In genomic region chr11:77471520-77472234, GRCh38 we compare ENCODE assay signal across 9 cellular contexts. TPM values are rescaled to one million over a fixed set of nuclear protein-coding genes. Genes with fewer than 3 reads are reported as not detected.
DNase-seq lines count a peak whose midpoint lies in the region; ATAC-seq, FAIRE-seq and TF ChIP-seq lines count a peak whose summit lies in the region.
"Had no signal": no experiment of that assay in that cellular context is flagged by ENCODE, and none has a peak within 500 bp of the region (broad histone marks: within the 10 kb centered on the region; RNA-seq: fewer than 3 reads in every experiment).

No MANE protein-coding gene starts in this region.

- peak overlapping the region; percentile 81 for H2BK5ac ChIP-seq in H1 (ENCODE audit: low read depth, low read length)

- H4K8ac ChIP-seq in H1 (ENCODE audit: extremely low read depth, insufficient read depth, low read length): no peak overlapping the region

- H3K4me2 ChIP-seq in H1 (ENCODE audit: insufficient read depth in 1 of 2, low read depth in 2 of 2, low read length in 2 of 2): peak overlapping the region; percentile 64 to 78

- H3K56ac ChIP-seq in H1 (replicated peaks; ENCODE audit: insufficient read length, low read depth, low read length): no peak overlapping the region

- in situ Hi-C loops in gastrocnemius medialis (cut with MboI; ENCODE audit: low sequenced_read_pairs in 4 of 4): no loop called here

- H3K27ac ChIP-seq in H1 (ENCODE audit: low read depth, low read length) (peak overlapping the region; percentile 20; the same call in 1 of the 2 replicates), gastrocnemius medialis (peak overlapping the region; percentile 79 to 92 (median 88)), left lung (no peak overlapping the region)

- WGBS in H1 (ENCODE audit: extremely low coverage in 1 of 2, insufficient coverage in 1 of 2, insufficient read length in 1 of 2, insufficient replicate concordance in 2 of 2, low coverage in 1 of 2, low lambda C conversion rate in 2 of 2, missing lambda C conversion rate in 1 of 2), 2 experiments: 32% methylated on average over 3 of the region's 3 CpGs; no CpG with 5 or more reads in 1 of the 2 experiments

- H3K4me1 ChIP-seq in H1 (replicated peaks in 1 of 4; ENCODE audit: control insufficient read depth in 3 of 4, insufficient read depth in 4 of 4, low read length in 3 of 4): peaks cover 11 to 35% (median 14%) of the 10 kb centered on the region in 4 experiments; a peak in 6 of 7 replicates
- H3K4me1 ChIP-seq in gastrocnemius medialis: peaks cover 0 to 37% of the 10 kb centered on the region in 2 donors
- peaks cover 0 to 17% of the 10 kb centered on the region in 2 donors for H3K4me1 ChIP-seq in left lung

- TF ChIP-seq POLR2A in H1 (IDR thresholded peaks at IDR 0.05; ENCODE audit: control extremely low read depth in 1 of 2, low read depth in 2 of 2, low read length in 2 of 2) (no peak), gastrocnemius medialis (IDR thresholded peaks at IDR 0.05) (no peak)

- FAIRE-seq in H1 (lab: Jason Lieb, UNC): no peak

- H2BK20ac ChIP-seq in H1 (ENCODE audit: low read length): peak overlapping the region; percentile 68; the same call in 1 of the 2 replicates

- peak overlapping the region; percentile 46 for H3K4ac ChIP-seq in H1 (replicated peaks; ENCODE audit: insufficient read length, low read depth, low read length)

- POLR2A ChIA-PET in H1 (lab: Charles Lee; ENCODE audit: partially characterized antibody): interaction anchor here (0.8 to 3.1 kb wide), 18 partner anchors 8 to 273 kb away, joined by 3 to 21 read pairs (median 4); no protein-coding TSS in a partner anchor

- no peak overlapping the region; the same call in 1 of the 2 replicates for H2AK5ac ChIP-seq in H1 (ENCODE audit: low read depth, low read length)

- H3K27me3 ChIP-seq in H1 (replicated peaks in 1 of 4; ENCODE audit: control insufficient read depth in 3 of 4, extremely low read depth in 1 of 4, insufficient read depth in 3 of 4, low read length in 3 of 4) (no peaks in the 10 kb centered on the region), gastrocnemius medialis (no peaks in the 10 kb centered on the region), left lung (peaks cover 0 to 27% of the 10 kb centered on the region in 2 donors)

- no peak overlapping the region for H2AFZ ChIP-seq in H1 (ENCODE audit: low read length)

- DNase-seq in AG09309 (ENCODE audit: low read depth) (no peak), OCI-M1 (lab: John Stamatoyannopoulos, UW) (peak; percentile 82), H1 (ENCODE audit: low read depth in 1 of 2, low spot score in 2 of 2) (no peak), gastrocnemius medialis (no peak), left lung (no peak), GM19238 (ENCODE audit: insufficient read length, low spot score) (no peak)

- intact Hi-C loops in gastrocnemius medialis (cut with DNase I; ENCODE audit: low total_unique reads): loop anchor here (10.0 kb wide), 1 partner anchor 347 kb away; the partner anchor contains the start of gene MYO7A
- intact Hi-C loops in left lung (cut with DNase I): no loop called here

- H2BK15ac ChIP-seq in H1 (ENCODE audit: low read length): 0 out of 2 replicates have a peak overlapping the region, but pooled peaks have one; percentile 14

- H4K91ac ChIP-seq in H1 (replicated peaks; ENCODE audit: insufficient read length, low read length): peak overlapping the region; percentile 81

- H4K20me1 ChIP-seq in H1 (replicated peaks in 1 of 2; ENCODE audit: control insufficient read depth in 1 of 2, insufficient read depth in 2 of 2, low read length in 2 of 2): no peaks in the 10 kb centered on the region

- H3K36me3 ChIP-seq in H1 (ENCODE audit: control insufficient read depth in 2 of 4, insufficient read depth in 4 of 4, low read length in 3 of 4): no peaks in the 10 kb centered on the region
- H3K36me3 ChIP-seq in gastrocnemius medialis: no peaks in the 10 kb centered on the region
- H3K36me3 ChIP-seq in left lung: no peaks in the 10 kb centered on the region
- H3K36me3 ChIP-seq: HAP-1 had no signal

- H2BK120ac ChIP-seq in H1 (replicated peaks; ENCODE audit: low read depth, low read length): peak overlapping the region; percentile 6

- no peak overlapping the region; a peak in 1 of 7 replicates for H3K9ac ChIP-seq in H1 (replicated peaks in 1 of 4; ENCODE audit: extremely low read depth in 1 of 4, low read depth in 3 of 4, low read length in 3 of 4)

- peak; percentile 24 to 35; a peak in 2 of 4 replicates for TF ChIP-seq RAD21 in H1 (IDR thresholded peaks at IDR 0.05 in 1 of 2, conservative IDR thresholded peaks at IDR 0.05 in 1 of 2; ENCODE audit: low read depth in 2 of 2, low read length in 2 of 2)

- no peak overlapping the region for H3K14ac ChIP-seq in H1 (ENCODE audit: insufficient read length)

- no peak overlapping the region for H3K4me3 ChIP-seq in AG09309 (ENCODE audit: control insufficient read depth, low read depth, low read length)
- no peak overlapping the region for H3K4me3 ChIP-seq in GM12875 (ENCODE audit: low read depth, low read length)
- peak overlapping the region in 2 of 4 experiments; percentile 83 to 86; a peak in 5 of 8 replicates for H3K4me3 ChIP-seq in H1 (ENCODE audit: extremely low read depth in 1 of 4, insufficient read depth in 2 of 4, low read depth in 3 of 4, low read length in 4 of 4)
- no peak overlapping the region for H3K4me3 ChIP-seq in gastrocnemius medialis
- H3K4me3 ChIP-seq in left lung: no peak overlapping the region
- H3K4me3 ChIP-seq: HAP-1 had no signal

- TF ChIP-seq CTCF in AG09309 (IDR thresholded peaks at IDR 0.05; ENCODE audit: control insufficient read depth, insufficient read depth, low read depth, low read length, missing control alignments) (peak; percentile 10), GM12875 (IDR thresholded peaks at IDR 0.05; ENCODE audit: borderline replicate concordance, insufficient read depth, low read depth, low read length) (peak; percentile 27; the same call in 1 of the 2 replicates), H1 (IDR thresholded peaks at IDR 0.05; ENCODE audit: control extremely low read depth in 1 of 3, insufficient read depth in 1 of 3, low read depth in 1 of 3, low read length in 3 of 3) (peak in 1 of 3 experiments; percentile 19; a peak in 2 of 4 replicates), gastrocnemius medialis (IDR thresholded peaks at IDR 0.05 in 4 of 5, conservative IDR thresholded peaks at IDR 0.05 in 1 of 5) (no peak), left lung (IDR thresholded peaks at IDR 0.05) (no peak)

- no peaks in the 10 kb centered on the region for H3K79me1 ChIP-seq in H1 (ENCODE audit: low read depth, low read length)

- H3K18ac ChIP-seq in H1 (ENCODE audit: extremely low read depth, low read length): peak overlapping the region; percentile 73; the same call in 1 of the 2 replicates

- H2BK12ac ChIP-seq in H1 (ENCODE audit: low read depth, low read length): peak overlapping the region; percentile 84

- H3K9me3 ChIP-seq in H1 (ENCODE audit: insufficient read depth in 2 of 2, low read depth in 1 of 2, low read length in 1 of 2): no peaks in the 10 kb centered on the region
- no peaks in the 10 kb centered on the region for H3K9me3 ChIP-seq in gastrocnemius medialis
- H3K9me3 ChIP-seq in left lung: no peaks in the 10 kb centered on the region
- H3K9me3 ChIP-seq: HAP-1 had no signal

- CTCF ChIA-PET in H1 (lab: Charles Lee; ENCODE audit: partially characterized antibody): interaction anchor here (0.6 to 3.1 kb wide), 38 partner anchors 9 to 570 kb away, joined by 3 to 22 read pairs (median 4); no protein-coding TSS in a partner anchor

- peaks cover 3% of the 10 kb centered on the region; the same call in 1 of the 2 replicates for H3K23me2 ChIP-seq in H1 (ENCODE audit: low read depth, low read length)

- ATAC-seq in gastrocnemius medialis (no peak), left lung (no peak), HG03460 (IDR thresholded peaks at IDR 0.05; ENCODE audit: unreplicated experiment) (no peak)

- no peak overlapping the region for H3K23ac ChIP-seq in H1 (ENCODE audit: insufficient read length)

- peaks cover 7 to 49% of the 10 kb centered on the region in 2 experiments for H3K79me2 ChIP-seq in H1 (ENCODE audit: control insufficient read depth in 1 of 2, insufficient read depth in 2 of 2, low read length in 2 of 2)

- no peak for TF ChIP-seq EP300 in H1 (IDR thresholded peaks at IDR 0.05; ENCODE audit: borderline replicate concordance in 1 of 2, low read depth in 2 of 2, low read length in 2 of 2)

- peak overlapping the region; percentile 3 for H4K5ac ChIP-seq in H1 (ENCODE audit: insufficient read length, low read depth, low read length)

TF ChIP-seq in H1, 55 proteins besides CTCF, POLR2A, EP300 and RAD21:
- no peak for TF ChIP-seq SP1 (IDR thresholded peaks at IDR 0.05; ENCODE audit: low read depth, low read length)
- no peak for TF ChIP-seq POLR2AphosphoS5 (IDR thresholded peaks at IDR 0.05; ENCODE audit: low read depth, low read length)
- TF ChIP-seq PHF8 (conservative IDR thresholded peaks at IDR 0.05; ENCODE audit: low read depth, low read length): no peak
- no peak for TF ChIP-seq SIN3A (conservative IDR thresholded peaks at IDR 0.05 in 1 of 2, IDR thresholded peaks at IDR 0.05 in 1 of 2; ENCODE audit: low read depth in 1 of 2, low read length in 2 of 2)
- TF ChIP-seq KDM4A (IDR thresholded peaks at IDR 0.05; ENCODE audit: low read depth, low read length, severe bottlenecking): no peak
- no peak for TF ChIP-seq CBX8 (IDR thresholded peaks at IDR 0.05; ENCODE audit: borderline replicate concordance, low read depth, low read length)
- TF ChIP-seq CREB1 (IDR thresholded peaks at IDR 0.05): no peak
- no peak for TF ChIP-seq EZH2 (IDR thresholded peaks at IDR 0.05; ENCODE audit: low read depth, low read length, severe bottlenecking)
- no peak for TF ChIP-seq TBP (IDR thresholded peaks at IDR 0.05; ENCODE audit: low read depth, low read length)

RNA-seq across cellular contexts. Expression of gene PAK1, which starts 2.2 kb away (rescaled TPM):
- total RNA-seq in H1 (2021; fragmentation: NEBNext Ultra II Directional; extraction: Animal tissue kit (Norgen Biotek cat#: 25700)): 142 and 151 TPM in 2 replicates
- polyA plus RNA-seq in H1 (2011; rRNA removed): 73.1 and 87.7 TPM in 2 replicates
- polyA plus RNA-seq in H1 (2011; cell fraction: cytosol; rRNA removed): 113 TPM
- 125 TPM for polyA plus RNA-seq in H1 (2011; cell fraction: nucleus; rRNA removed)
- 117 to 168 TPM (median 134 TPM) in 4 replicates for polyA plus RNA-seq in H1 (2012, experiment 1 of 2)
- 49.6 TPM for polyA plus RNA-seq in H1 (2012, experiment 2 of 2)
- 129 TPM for polyA plus RNA-seq in H1 (2013, experiment 1 of 2)
- polyA plus RNA-seq in H1 (2013, experiment 2 of 2): 130 TPM
- 287 and 306 TPM in 2 replicates for polyA minus RNA-seq in H1 (2011; rRNA and poly(A)+ RNA removed)
- 110 TPM for polyA minus RNA-seq in H1 (2011; cell fraction: cytosol; rRNA and poly(A)+ RNA removed)
- polyA minus RNA-seq in H1 (2011; cell fraction: nucleus; rRNA and poly(A)+ RNA removed): 131 TPM
- total RNA-seq in gastrocnemius medialis (10 to 100 TPM; 22.3 to 34.4 (median 27.9) TPM), left lung (10 to 100 TPM; 32.4 to 42.8 TPM)

Comparison
In these comparisons a context has a peak if more than half of its experiments do, and no peak if none do; other contexts are left out.
1. CTCF ChIP-seq: peak in AG09309 (single experiment) and GM12875 (single experiment); none in gastrocnemius medialis (0 of 5) and left lung (0 of 2).
2. H3K27ac ChIP-seq: peak in H1 (single experiment) and gastrocnemius medialis (4 of 4); none in left lung (0 of 2).